ENCODE assay signal across 8 cellular contexts in genomic region chr9:38026021-38026809, GRCh38. TPM values are rescaled to one million over a fixed set of nuclear protein-coding genes. Genes with fewer than 3 reads are reported as not detected.
DNase-seq lines count a peak whose midpoint lies in the region; ATAC-seq and TF ChIP-seq lines count a peak whose summit lies in the region.

No MANE protein-coding gene starts in this region.

- TF ChIP-seq POLR2A in suprapubic skin (IDR thresholded peaks at IDR 0.05) = no peak

- H3K27me3 ChIP-seq in A673 (replicated peaks; ENCODE audit: insufficient read depth, low read depth, low read length, poor library complexity) (no peaks in the 10 kb centered on the region), suprapubic skin (no peaks in the 10 kb centered on the region)

- H3K27me3 Mint-ChIP-seq in WTC11 (ENCODE audit: low read depth) = no peaks in the 10 kb centered on the region
- H3K27me3 Mint-ChIP-seq in activated CD8-positive, alpha-beta T cell treated with anti-CD3 and anti-CD28 coated beads for 36 hours = no peaks in the 10 kb centered on the region

- 25% methylated on average over 18 of the region's 18 CpGs for WGBS in suprapubic skin

- H3K9me3 ChIP-seq in A673 (ENCODE audit: low read depth, low read length, poor library complexity, severe bottlenecking) (no peaks in the 10 kb centered on the region), suprapubic skin (no peaks in the 10 kb centered on the region)

- DNase-seq in A673 (ENCODE audit: low spot score) (peak; percentile 93), HS-5 (ENCODE audit: low read depth) (peak; percentile 94), WTC11 (ENCODE audit: low spot score) (no peak), iPS-NIHi7 (ENCODE audit: extremely low spot score) (peak; percentile 49), suprapubic skin (ENCODE audit: low spot score in 2 of 2) (no peak)
- DNase-seq in stimulated activated CD4-positive, alpha-beta T cell treated with anti-CD3 and anti-CD28 coated beads, Interleukin-2, amount 100 ng/mL, for 24 hours = no peak
- no peak for DNase-seq in activated CD8-positive, alpha-beta T cell treated with anti-CD3 and anti-CD28 coated beads for 36 hours

- peak overlapping the region; percentile 72 for H3K27ac Mint-ChIP-seq in WTC11
- no peak overlapping the region for H3K27ac Mint-ChIP-seq in activated CD8-positive, alpha-beta T cell treated with anti-CD3 and anti-CD28 coated beads for 36 hours

- H3K4me3 ChIP-seq in A673 (ENCODE audit: low read depth, low read length, poor library complexity, severe bottlenecking) (no peak overlapping the region), suprapubic skin (no peak overlapping the region)

- H3K4me1 ChIP-seq in A673 (ENCODE audit: insufficient read depth, low read length, poor library complexity, severe bottlenecking) (peaks cover 59% of the 10 kb centered on the region), suprapubic skin (peaks cover 57% of the 10 kb centered on the region)

- no peaks in the 10 kb centered on the region for H3K36me3 Mint-ChIP-seq in WTC11
- H3K36me3 Mint-ChIP-seq in activated CD8-positive, alpha-beta T cell treated with anti-CD3 and anti-CD28 coated beads for 36 hours (ENCODE audit: low read depth) = no peaks in the 10 kb centered on the region

- no peak overlapping the region for H3K4me3 Mint-ChIP-seq in WTC11
- no peak overlapping the region for H3K4me3 Mint-ChIP-seq in activated CD8-positive, alpha-beta T cell treated with anti-CD3 and anti-CD28 coated beads for 36 hours

- intact Hi-C loops in A673 (cut with micrococcal nuclease; ENCODE audit: unreplicated experiment) = loop anchor here (5.0 to 10.0 kb wide), 2 partner anchors 41 to 61 kb away; partner anchors contain the start of gene SHB
- intact Hi-C loops in activated CD8-positive, alpha-beta T cell treated with anti-CD3 and anti-CD28 coated beads for 36 hours (cut with micrococcal nuclease) = loop anchor here (10.0 kb wide), 1 partner anchor 111 kb away; no protein-coding TSS in a partner anchor

- no peak for TF ChIP-seq EP300 in suprapubic skin (IDR thresholded peaks at IDR 0.05)

- BruUV-seq in A673 (replicated peaks; lab: Mats Ljungman, UMichigan) = no TSS peak

- TF ChIP-seq CTCF in A673 (conservative IDR thresholded peaks at IDR 0.05; ENCODE audit: low read depth, low read length) = no peak
- no peak for TF ChIP-seq CTCF in WTC11 (IDR thresholded peaks at IDR 0.05)
- no peak for TF ChIP-seq CTCF in suprapubic skin (IDR thresholded peaks at IDR 0.05)
- TF ChIP-seq CTCF in activated CD8-positive, alpha-beta T cell treated with anti-CD3 and anti-CD28 coated beads for 36 hours (IDR thresholded peaks at IDR 0.05) = no peak

- H3K27ac ChIP-seq in A673 (ENCODE audit: low read depth, low read length, poor library complexity, severe bottlenecking) = peak overlapping the region; percentile 64
- peak overlapping the region; percentile 58 for H3K27ac ChIP-seq in suprapubic skin

- peaks cover 63% of the 10 kb centered on the region for H3K4me1 Mint-ChIP-seq in WTC11
- peaks cover 8% of the 10 kb centered on the region for H3K4me1 Mint-ChIP-seq in activated CD8-positive, alpha-beta T cell treated with anti-CD3 and anti-CD28 coated beads for 36 hours (ENCODE audit: low read depth)

- no peaks in the 10 kb centered on the region for H3K9me3 Mint-ChIP-seq in WTC11
- no peaks in the 10 kb centered on the region for H3K9me3 Mint-ChIP-seq in activated CD8-positive, alpha-beta T cell treated with anti-CD3 and anti-CD28 coated beads for 36 hours

- ATAC-seq in WTC11 (peak; percentile 55), GM19351 (IDR thresholded peaks at IDR 0.05; ENCODE audit: unreplicated experiment) (no peak)
- ATAC-seq in activated CD8-positive, alpha-beta T cell treated with anti-CD3 and anti-CD28 coated beads for 36 hours = no peak

- POLR2A ChIA-PET in A673 (lab: Charles Lee; ENCODE audit: low non-redundant PET) (no interaction called here), WTC11 (lab: Charles Lee) (interaction anchor here (0.6 to 2.2 kb wide), 5 partner anchors 9 to 69 kb away, joined by 3 to 6 read pairs (median 3); no protein-coding TSS in a partner anchor)
- POLR2A ChIA-PET in activated CD8-positive, alpha-beta T cell treated with anti-CD3 and anti-CD28 coated beads for 36 hours (lab: Charles Lee) = no interaction called here

- CTCF ChIA-PET in A673 (lab: Charles Lee) (interaction anchor here (0.5 kb wide), 1 partner anchor 335 kb away, joined by 3 read pairs; no protein-coding TSS in a partner anchor), WTC11 (lab: Charles Lee) (interaction anchor here (0.8 to 3.9 kb wide), 9 partner anchors 9 to 113 kb away, joined by 3 to 29 read pairs (median 5); no protein-coding TSS in a partner anchor)
- CTCF ChIA-PET in activated CD8-positive, alpha-beta T cell treated with anti-CD3 and anti-CD28 coated beads for 36 hours (lab: Charles Lee) = no interaction called here

- H3K36me3 ChIP-seq in A673 (ENCODE audit: insufficient read depth, low read length, poor library complexity, severe bottlenecking) = no peaks in the 10 kb centered on the region
- H3K36me3 ChIP-seq in suprapubic skin = no peaks in the 10 kb centered on the region

TF ChIP-seq in WTC11, 78 proteins besides CTCF, POLR2A, EP300 and RAD21 (continues in another document):
- TF ChIP-seq USF2 (CRISPR knock-in tag; IDR thresholded peaks at IDR 0.05) (no peak), GTF2I (CRISPR knock-in tag; conservative IDR thresholded peaks at IDR 0.05) (no peak), ELF4 (CRISPR knock-in tag; IDR thresholded peaks at IDR 0.05; ENCODE audit: low read depth) (no peak), ZNF416 (CRISPR knock-in tag; IDR thresholded peaks at IDR 0.05) (no peak), ZNF219 (CRISPR knock-in tag; IDR thresholded peaks at IDR 0.05; ENCODE audit: borderline replicate concordance) (no peak), CREM (CRISPR knock-in tag; IDR thresholded peaks at IDR 0.05) (no peak), CBFB (CRISPR knock-in tag; IDR thresholded peaks at IDR 0.05; ENCODE audit: low read depth) (no peak), ZNF121 (CRISPR knock-in tag; IDR thresholded peaks at IDR 0.05) (no peak), FOXP1 (CRISPR knock-in tag; IDR thresholded peaks at IDR 0.05; ENCODE audit: borderline replicate concordance) (no peak), NR3C1 (CRISPR knock-in tag; conservative IDR thresholded peaks at IDR 0.05; ENCODE audit: low read depth) (no peak), MYBL2 (CRISPR knock-in tag; IDR thresholded peaks at IDR 0.05) (no peak), MLX (CRISPR knock-in tag; IDR thresholded peaks at IDR 0.05) (no peak), NR2C2 (CRISPR knock-in tag; IDR thresholded peaks at IDR 0.05) (no peak), NFYB (CRISPR knock-in tag; conservative IDR thresholded peaks at IDR 0.05; ENCODE audit: low read depth) (no peak), TP53 (CRISPR knock-in tag; IDR thresholded peaks at IDR 0.05) (no peak), ZBTB43 (CRISPR knock-in tag; IDR thresholded peaks at IDR 0.05) (no peak), ZSCAN18 (CRISPR knock-in tag; IDR thresholded peaks at IDR 0.05) (no peak), SMAD4 (CRISPR knock-in tag; IDR thresholded peaks at IDR 0.05) (no peak)

RNA-seq across cellular contexts. Expression of gene SHB, which starts 42.8 kb away (rescaled TPM):
- 14.7 and 20.7 TPM in 2 replicates for total RNA-seq in A673 (2021)
- total RNA-seq in WTC11 (2021) = 9.5 to 12.2 TPM (median 10.6 TPM) in 3 replicates
- total RNA-seq in suprapubic skin = 10 to 100 TPM; 12.3 to 22.9 (median 16.3) TPM
- 1 to 10 TPM; 2.8 to 3.2 TPM for total RNA-seq in activated CD8-positive, alpha-beta T cell treated with anti-CD3 and anti-CD28 coated beads for 36 hours

Comparison
In these comparisons a context has a peak if more than half of its experiments do, and no peak if none do; other contexts are left out.
1. DNase-seq: peak in A673 (single experiment), HS-5 (single experiment) and iPS-NIHi7 (single experiment); none in WTC11 (single experiment), suprapubic skin (0 of 2), stimulated activated CD4-positive, alpha-beta T cell treated with anti-CD3 and anti-CD28 coated beads, Interleukin-2, amount 100 ng/mL, for 24 hours (0 of 2) and activated CD8-positive, alpha-beta T cell treated with anti-CD3 and anti-CD28 coated beads for 36 hours (single experiment).